Comparison of ENCODE assay signal across 12 cellular contexts in the genomic region with DNA sequence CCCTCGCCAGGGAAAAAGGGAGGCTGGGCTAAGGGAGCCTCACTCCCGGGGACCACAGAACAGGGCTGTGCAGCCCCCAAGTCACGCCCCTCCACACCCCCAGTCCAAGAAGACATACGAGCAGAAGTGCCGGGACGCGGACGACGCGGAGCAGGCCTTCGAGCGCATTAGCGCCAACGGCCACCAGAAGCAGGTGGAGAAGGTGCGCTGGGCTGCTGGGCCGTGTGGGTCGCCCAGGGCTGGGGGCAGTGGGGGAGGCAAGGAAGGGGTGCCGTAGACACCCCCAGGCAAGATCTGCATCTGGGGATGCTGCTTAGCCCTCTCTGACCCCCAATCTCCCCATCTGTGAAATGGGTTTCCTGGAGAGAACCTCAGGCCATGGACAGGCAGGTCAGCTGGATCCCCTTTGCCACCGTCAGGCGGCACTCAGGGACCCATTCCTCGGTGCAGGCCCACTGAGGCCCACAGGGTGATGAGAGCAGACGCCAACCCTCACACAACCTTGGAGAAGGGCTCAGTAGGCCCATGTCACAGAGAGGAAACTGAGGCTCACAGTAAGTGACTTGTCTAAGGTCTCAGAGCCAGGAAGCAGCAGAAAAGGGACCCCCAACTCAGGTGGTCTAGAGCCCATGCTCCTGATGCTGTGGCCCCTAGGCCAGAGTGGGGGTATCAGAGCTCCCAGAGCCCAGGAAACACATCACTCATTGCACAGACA. TPM values are rescaled to one million over a fixed set of nuclear protein-coding genes. Genes with fewer than 3 reads are reported as not detected.
DNase-seq lines count a peak whose midpoint lies in the region; ATAC-seq, FAIRE-seq and TF ChIP-seq lines count a peak whose summit lies in the region.
"Had no signal": no experiment of that assay in that cellular context is flagged by ENCODE, and none has a peak within 500 bp of the region (broad histone marks: within the 10 kb centered on the region; RNA-seq: fewer than 3 reads in every experiment).

No MANE protein-coding gene starts in this region.

- no peak overlapping the region for H3K9ac ChIP-seq in rectal smooth muscle tissue (ENCODE audit: low read length)

- H3K27me3 ChIP-seq in hepatocyte (no peaks in the 10 kb centered on the region), rectal smooth muscle tissue (ENCODE audit: control insufficient read depth, insufficient read depth, low read length) (no peaks in the 10 kb centered on the region)
- H3K27me3 ChIP-seq: foreskin keratinocyte had no signal

- H3K4me1 ChIP-seq in hepatocyte (ENCODE audit: insufficient read depth) (no peaks in the 10 kb centered on the region), rectal smooth muscle tissue (ENCODE audit: control insufficient read depth, insufficient read depth, low read length) (no peaks in the 10 kb centered on the region)
- H3K4me1 ChIP-seq: foreskin keratinocyte had no signal

- H4K20me1 ChIP-seq in hepatocyte (ENCODE audit: insufficient read depth, poor library complexity, severe bottlenecking), result no peaks in the 10 kb centered on the region

- no peak overlapping the region for H2AFZ ChIP-seq in hepatocyte

- FAIRE-seq in GM12892 (lab: Jason Lieb, UNC), result no peak

- peaks cover 11% of the 10 kb centered on the region for H3K4me1 Mint-ChIP-seq in activated naive CD4-positive, alpha-beta T cell treated with anti-CD3 and anti-CD28 coated beads, Interleukin-2, amount 50 U/mL, for 24 hours

- no peaks in the 10 kb centered on the region for H3K9me2 ChIP-seq in hepatocyte (replicated peaks; ENCODE audit: insufficient read depth)

- H3K27ac Mint-ChIP-seq in activated naive CD4-positive, alpha-beta T cell treated with anti-CD3 and anti-CD28 coated beads, Interleukin-2, amount 50 U/mL, for 24 hours, result peak overlapping the region; percentile 30

- ATAC-seq in GM18870 (IDR thresholded peaks at IDR 0.05; ENCODE audit: unreplicated experiment), result no peak
- ATAC-seq: foreskin keratinocyte had no signal

- DNase-seq in GM12892 (ENCODE audit: insufficient read length), result peak; percentile 6
- DNase-seq in hepatocyte (ENCODE audit: low spot score), result no peak
- no peak for DNase-seq in putamen (ENCODE audit: low spot score)
- DNase-seq in NCI-H82 treated with DMSO at 0.1 percent for 48 hours (lab: John Stamatoyannopoulos, UW; ENCODE audit: unreplicated experiment), result no peak
- no peak for DNase-seq in NCI-H1105 treated with DMSO at 0.1 percent for 48 hours (lab: John Stamatoyannopoulos, UW)
- DNase-seq: foreskin keratinocyte; NCI-H748 treated with DMSO at 0.1 percent for 48 hours; stimulated activated CD8-positive, alpha-beta memory T cell treated with anti-CD3 and anti-CD28 coated beads, Interleukin-4, amount 100 ng/mL, for 48 hours; T-helper 9 cell had no signal

- peak overlapping the region; percentile 67 for H3K4me2 ChIP-seq in hepatocyte

- 61% methylated on average over 22 of the region's 22 CpGs for WGBS in hepatocyte (ENCODE audit: low lambda C conversion rate, missing lambda C conversion rate)

- H3K36me3 ChIP-seq in hepatocyte (replicated peaks; ENCODE audit: insufficient read depth, low read depth) (no peaks in the 10 kb centered on the region), rectal smooth muscle tissue (ENCODE audit: control insufficient read depth, insufficient read depth, low read length) (no peaks in the 10 kb centered on the region)

- no peaks in the 10 kb centered on the region for H3K9me3 Mint-ChIP-seq in activated naive CD4-positive, alpha-beta T cell treated with anti-CD3 and anti-CD28 coated beads, Interleukin-2, amount 50 U/mL, for 24 hours

- TF ChIP-seq CTCF in hepatocyte (IDR thresholded peaks at IDR 0.05; ENCODE audit: poor library complexity), result no peak

- no peaks in the 10 kb centered on the region for H3K27me3 Mint-ChIP-seq in activated naive CD4-positive, alpha-beta T cell treated with anti-CD3 and anti-CD28 coated beads, Interleukin-2, amount 50 U/mL, for 24 hours

- TF ChIP-seq POLR2A in GM12892 (IDR thresholded peaks at IDR 0.05; ENCODE audit: low read depth, low read length), result no peak

- no peaks in the 10 kb centered on the region for H3K36me3 Mint-ChIP-seq in activated naive CD4-positive, alpha-beta T cell treated with anti-CD3 and anti-CD28 coated beads, Interleukin-2, amount 50 U/mL, for 24 hours

- H3K4me3 ChIP-seq in hepatocyte (no peak overlapping the region), rectal smooth muscle tissue (ENCODE audit: low read length) (peak overlapping the region; percentile 54)

- no peak overlapping the region for H3K4me3 Mint-ChIP-seq in activated naive CD4-positive, alpha-beta T cell treated with anti-CD3 and anti-CD28 coated beads, Interleukin-2, amount 50 U/mL, for 24 hours

- no peaks in the 10 kb centered on the region for H3K9me3 ChIP-seq in hepatocyte (ENCODE audit: low read depth)

- H3K79me2 ChIP-seq in hepatocyte, result no peaks in the 10 kb centered on the region

- H3K27ac ChIP-seq in hepatocyte (no peak overlapping the region), rectal smooth muscle tissue (ENCODE audit: low read depth, low read length) (no peak overlapping the region)
- H3K27ac ChIP-seq: foreskin keratinocyte had no signal

RNA-seq across cellular contexts. Expression of a gene that starts 33.7 kb away (rescaled TPM):
- polyA plus RNA-seq in GM12892 (2012; ENCODE audit: missing spikeins), result 6.4 TPM
- not detected in 2 replicates for total RNA-seq in hepatocyte
- 0.69 TPM in 1 of 2 replicates, not detected in the other for polyA plus RNA-seq in hepatocyte

RNA-seq across cellular contexts. Expression of a gene that starts 42.3 kb away (rescaled TPM):
- 42.1 TPM for polyA plus RNA-seq in GM12892 (2012; ENCODE audit: missing spikeins)
- 514 and 616 TPM in 2 replicates for total RNA-seq in hepatocyte
- polyA plus RNA-seq in hepatocyte, result 497 and 540 TPM in 2 replicates
